Comparison of ENCODE assay signal across 8 cellular contexts in the genomic region with DNA sequence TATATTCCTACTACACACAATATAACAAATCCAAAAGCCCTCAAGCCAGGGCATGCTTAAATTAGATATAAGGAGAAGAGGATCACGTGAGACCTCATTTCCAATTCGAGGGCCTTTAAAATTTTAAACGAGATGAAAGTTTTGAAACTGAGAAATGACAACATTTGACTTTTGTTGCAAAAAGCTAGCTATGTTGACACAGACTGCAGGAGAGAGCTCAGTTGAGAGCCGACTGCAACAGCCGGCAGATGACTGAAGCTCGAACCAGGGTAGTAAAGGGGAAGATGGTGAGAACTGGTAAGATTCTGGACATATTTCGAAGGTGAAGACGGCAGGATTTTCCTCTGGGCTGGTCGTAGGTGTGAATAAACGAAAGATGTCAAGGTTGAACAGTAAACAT. TPM values are rescaled to one million over a fixed set of nuclear protein-coding genes. Genes with fewer than 3 reads are reported as not detected.
DNase-seq lines count a peak whose midpoint lies in the region; ATAC-seq and TF ChIP-seq lines count a peak whose summit lies in the region.

No MANE protein-coding gene starts in this region.

- H3K9me3 Mint-ChIP-seq in IgD-negative memory B cell (no peaks in the 10 kb centered on the region), natural killer cell (no peaks in the 10 kb centered on the region)

- H3K9me3 ChIP-seq in fibroblast of lung (ENCODE audit: control insufficient read depth, insufficient read depth, low read depth, low read length) = no peaks in the 10 kb centered on the region

- TF ChIP-seq CTCF in fibroblast of lung (conservative IDR thresholded peaks at IDR 0.05 in 1 of 2, IDR thresholded peaks at IDR 0.05 in 1 of 2; ENCODE audit: low read depth in 1 of 2, low read length in 2 of 2) (no peak), natural killer cell (IDR thresholded peaks at IDR 0.05) (no peak)

- peak overlapping the region; percentile 70 to 97 (median 75) for H3K4me3 ChIP-seq in fibroblast of lung (replicated peaks in 1 of 4; ENCODE audit: control extremely low read depth in 1 of 4, insufficient read depth in 1 of 4, low read depth in 3 of 4, low read length in 4 of 4)

- peaks cover 9% of the 10 kb centered on the region for H3K4me1 ChIP-seq in fibroblast of lung (ENCODE audit: control insufficient read depth, extremely low read depth, insufficient read depth, low read length)

- H4K20me1 ChIP-seq in fibroblast of lung (ENCODE audit: control insufficient read depth, extremely low read depth, insufficient read depth, low read length) = no peaks in the 10 kb centered on the region

- no peaks in the 10 kb centered on the region for H3K36me3 ChIP-seq in fibroblast of lung (ENCODE audit: control insufficient read depth, insufficient read depth, low read length)

- H3K4me2 ChIP-seq in fibroblast of lung (ENCODE audit: extremely low read depth, insufficient read depth, low read length) = peak overlapping the region; percentile 91

- peak overlapping the region; percentile 82 for H3K9ac ChIP-seq in fibroblast of lung (ENCODE audit: insufficient read depth, low read length)

- H3K27me3 Mint-ChIP-seq in IgD-negative memory B cell (peaks cover 5% of the 10 kb centered on the region), natural killer cell (ENCODE audit: low read depth in 2 of 2) (peaks cover 4 to 11% of the 10 kb centered on the region in 2 donors)

- ATAC-seq in natural killer cell = no peak
- no peak for ATAC-seq in GM18873 (IDR thresholded peaks at IDR 0.05; ENCODE audit: low FRiP score, unreplicated experiment)
- no peak for ATAC-seq in GM21786 (IDR thresholded peaks at IDR 0.05; ENCODE audit: unreplicated experiment)

- peaks cover 17% of the 10 kb centered on the region for H3K79me2 ChIP-seq in fibroblast of lung (ENCODE audit: control insufficient read depth, insufficient read depth, low read length)

- H3K36me3 Mint-ChIP-seq in IgD-negative memory B cell (peaks cover 3% of the 10 kb centered on the region), natural killer cell (no peaks in the 10 kb centered on the region)

- H2AFZ ChIP-seq in fibroblast of lung (ENCODE audit: low read length) = peak overlapping the region; percentile 73

- no peaks in the 10 kb centered on the region for H3K27me3 ChIP-seq in fibroblast of lung (ENCODE audit: control insufficient read depth, insufficient read depth, low read length)

- intact Hi-C loops in natural killer cell (cut with micrococcal nuclease) = no loop called here

- H3K4me3 Mint-ChIP-seq in IgD-negative memory B cell (peak overlapping the region; percentile 94 to 98 (median 96)), natural killer cell (peak overlapping the region; percentile 98)

- H3K27ac Mint-ChIP-seq in IgD-negative memory B cell = peak overlapping the region; percentile 88 to 98 (median 97)
- peak overlapping the region; percentile 94 to 96 for H3K27ac Mint-ChIP-seq in natural killer cell

- peaks cover 16 to 25% (median 23%) of the 10 kb centered on the region in 3 donors for H3K4me1 Mint-ChIP-seq in IgD-negative memory B cell
- H3K4me1 Mint-ChIP-seq in natural killer cell = peaks cover 39% of the 10 kb centered on the region in 2 donors

- peak overlapping the region; percentile 90 for H3K27ac ChIP-seq in fibroblast of lung (ENCODE audit: insufficient read depth, low read length)

- DNase-seq in D341Med (ENCODE audit: low spot score) = peak; percentile 41
- peak; percentile 5 to 18 for DNase-seq in activated CD4-positive, alpha-beta T cell treated with anti-CD3 and anti-CD28 coated beads, Interleukin-2, amount 50 U/mL, for 48 hours
- peak; percentile 29 to 47 for DNase-seq in fibroblast of lung (ENCODE audit: low read depth in 2 of 2)
- DNase-seq in natural killer cell = peak; percentile 18
- no peak for DNase-seq in ureter (ENCODE audit: low spot score)

RNA-seq across cellular contexts. Expression of a gene that starts 0.8 kb away (rescaled TPM):
- polyA plus RNA-seq in IgD-negative memory B cell (4.2 TPM), fibroblast of lung (6.2 and 8.8 TPM in 2 replicates)
- total RNA-seq in fibroblast of lung (10.3 and 14.4 TPM in 2 replicates), natural killer cell (10 to 100 TPM; 13.4 to 16.6 (median 13.7) TPM), ureter (18.0 TPM)
- polyA plus RNA-seq in fibroblast of lung (2012) = 4.8 and 6.2 TPM in 2 replicates
- 2.3 and 3.5 TPM in 2 replicates for polyA minus RNA-seq in fibroblast of lung (ENCODE audit: low replicate concordance)

RNA-seq across cellular contexts. Expression of a gene that starts 48.7 kb away (rescaled TPM):
- 0.20 TPM for polyA plus RNA-seq in IgD-negative memory B cell
- total RNA-seq in fibroblast of lung = 29.5 and 35.8 TPM in 2 replicates
- 21.6 and 32.0 TPM in 2 replicates for polyA plus RNA-seq in fibroblast of lung
- polyA plus RNA-seq in fibroblast of lung (2012) = 21.5 and 31.9 TPM in 2 replicates
- polyA minus RNA-seq in fibroblast of lung (ENCODE audit: low replicate concordance) = 33.8 and 42.5 TPM in 2 replicates
- total RNA-seq in natural killer cell = 10 to 100 TPM; 13.9 to 28.7 (median 23.2) TPM
- total RNA-seq in ureter = 78.0 TPM
